ENCODE assay signal across 10 cellular contexts in the genomic region with DNA sequence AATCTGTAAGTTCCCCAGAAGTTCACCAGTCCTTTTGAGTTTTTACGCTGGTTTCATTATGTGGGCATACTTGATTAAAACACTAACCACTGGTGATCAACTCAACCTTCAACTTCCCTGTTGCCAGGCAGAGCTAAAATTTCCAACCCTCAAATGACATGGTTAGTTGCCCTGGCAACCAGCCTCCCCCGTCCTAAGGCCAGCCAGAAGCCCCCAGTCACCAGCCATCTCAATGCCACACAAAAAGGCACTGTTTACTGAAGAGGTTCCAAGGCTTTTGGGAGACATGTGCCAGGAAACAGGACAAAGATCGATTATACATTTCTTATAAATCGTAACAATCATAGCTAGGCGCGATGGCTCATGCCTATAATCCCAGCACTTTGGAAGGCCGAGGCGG. TPM values are rescaled to one million over a fixed set of nuclear protein-coding genes. Genes with fewer than 3 reads are reported as not detected.
DNase-seq lines count a peak whose midpoint lies in the region; ATAC-seq and TF ChIP-seq lines count a peak whose summit lies in the region.
"Had no signal": no experiment of that assay in that cellular context is flagged by ENCODE, and none has a peak within 500 bp of the region (broad histone marks: within the 10 kb centered on the region; RNA-seq: fewer than 3 reads in every experiment).

No MANE protein-coding gene starts in this region.

- ATAC-seq in stimulated activated naive CD8-positive, alpha-beta T cell treated with anti-CD3 and anti-CD28 coated beads, Interleukin-15, Interleukin-2, amounts not matched to agents 100 U/mL and 50 U/mL, for 24 hours: no peak
- ATAC-seq in natural killer cell treated with Interleukin-12 subunit alpha and Interleukin-12 subunit beta and Interleukin-15 and Interleukin-18, amount 100 ng/mL, for 72 hours: no peak
- ATAC-seq in HG02610 (IDR thresholded peaks at IDR 0.05; ENCODE audit: unreplicated experiment): no peak

- DNase-seq in stimulated activated naive CD8-positive, alpha-beta T cell treated with anti-CD3 and anti-CD28 coated beads, Interleukin-15, Interleukin-2, amounts not matched to agents 100 U/mL and 50 U/mL, for 24 hours: no peak
- DNase-seq in dorsolateral prefrontal cortex (peak in 5 of 10 donors; percentile 13 to 49 (median 27)), KG1 (lab: John Stamatoyannopoulos, UW) (no peak), CD14-positive monocyte (ENCODE audit: low spot score) (no peak), NCI-H446 treated with DMSO at 0.1 percent for 48 hours (lab: John Stamatoyannopoulos, UW) (no peak)
- DNase-seq in natural killer cell treated with Interleukin-12 subunit alpha and Interleukin-12 subunit beta and Interleukin-15 and Interleukin-18, amount 100 ng/mL, for 72 hours (ENCODE audit: low spot score): no peak
- DNase-seq: NCI-H748 treated with DMSO at 0.1 percent for 48 hours, WERI-Rb-1 had no signal

- peak overlapping the region; percentile 12 for H3K27ac Mint-ChIP-seq in stimulated activated naive CD8-positive, alpha-beta T cell treated with anti-CD3 and anti-CD28 coated beads, Interleukin-15, Interleukin-2, amounts not matched to agents 100 ng/mL and 50 ng/mL, for 24 hours
- H3K27ac Mint-ChIP-seq in natural killer cell treated with Interleukin-12 subunit alpha and Interleukin-12 subunit beta and Interleukin-15 and Interleukin-18, amount 100 ng/mL, for 72 hours: no peak overlapping the region
- H3K27ac Mint-ChIP-seq in CD14-positive monocyte: no peak overlapping the region

- intact Hi-C loops in dorsolateral prefrontal cortex (cut with DNase I) (no loop called here), CD14-positive monocyte (cut with micrococcal nuclease) (no loop called here)

- H3K4me1 Mint-ChIP-seq in stimulated activated naive CD8-positive, alpha-beta T cell treated with anti-CD3 and anti-CD28 coated beads, Interleukin-15, Interleukin-2, amounts not matched to agents 100 ng/mL and 50 ng/mL, for 24 hours (ENCODE audit: low read depth): peaks cover 25% of the 10 kb centered on the region
- peaks cover 26 to 29% of the 10 kb centered on the region in 2 donors for H3K4me1 Mint-ChIP-seq in natural killer cell treated with Interleukin-12 subunit alpha and Interleukin-12 subunit beta and Interleukin-15 and Interleukin-18, amount 100 ng/mL, for 72 hours (ENCODE audit: low read depth in 2 of 2)
- peaks cover 19% of the 10 kb centered on the region for H3K4me1 Mint-ChIP-seq in CD14-positive monocyte

- peaks cover 63% of the 10 kb centered on the region for H3K9me3 Mint-ChIP-seq in stimulated activated naive CD8-positive, alpha-beta T cell treated with anti-CD3 and anti-CD28 coated beads, Interleukin-15, Interleukin-2, amounts not matched to agents 100 ng/mL and 50 ng/mL, for 24 hours
- H3K9me3 Mint-ChIP-seq in natural killer cell treated with Interleukin-12 subunit alpha and Interleukin-12 subunit beta and Interleukin-15 and Interleukin-18, amount 100 ng/mL, for 72 hours: peaks cover 17% of the 10 kb centered on the region
- peaks cover 48 to 97% (median 89%) of the 10 kb centered on the region in 7 donors for H3K9me3 Mint-ChIP-seq in CD14-positive monocyte

- peak overlapping the region in 57 of 59 donors; percentile 5 to 95 (median 84) for H3K4me3 ChIP-seq in dorsolateral prefrontal cortex

- H3K36me3 Mint-ChIP-seq in stimulated activated naive CD8-positive, alpha-beta T cell treated with anti-CD3 and anti-CD28 coated beads, Interleukin-15, Interleukin-2, amounts not matched to agents 100 ng/mL and 50 ng/mL, for 24 hours (ENCODE audit: low read depth): peaks cover 88% of the 10 kb centered on the region
- H3K36me3 Mint-ChIP-seq in natural killer cell treated with Interleukin-12 subunit alpha and Interleukin-12 subunit beta and Interleukin-15 and Interleukin-18, amount 100 ng/mL, for 72 hours: peaks cover 72% of the 10 kb centered on the region
- peaks cover 38 to 52% of the 10 kb centered on the region in 2 donors for H3K36me3 Mint-ChIP-seq in CD14-positive monocyte

- H3K27me3 Mint-ChIP-seq in stimulated activated naive CD8-positive, alpha-beta T cell treated with anti-CD3 and anti-CD28 coated beads, Interleukin-15, Interleukin-2, amounts not matched to agents 100 ng/mL and 50 ng/mL, for 24 hours: peaks cover 16% of the 10 kb centered on the region
- peaks cover 5 to 13% of the 10 kb centered on the region in 2 donors for H3K27me3 Mint-ChIP-seq in natural killer cell treated with Interleukin-12 subunit alpha and Interleukin-12 subunit beta and Interleukin-15 and Interleukin-18, amount 100 ng/mL, for 72 hours
- H3K27me3 Mint-ChIP-seq in CD14-positive monocyte (ENCODE audit: low read depth in 3 of 3): peaks cover 3 to 19% (median 17%) of the 10 kb centered on the region in 3 donors

- peaks cover 0 to 11% (median 0%) of the 10 kb centered on the region in 45 donors for H3K27me3 ChIP-seq in dorsolateral prefrontal cortex

- H3K27ac ChIP-seq in dorsolateral prefrontal cortex: peak overlapping the region in 43 of 59 donors; percentile 22 to 95 (median 86)

- TF ChIP-seq CTCF in dorsolateral prefrontal cortex (IDR thresholded peaks at IDR 0.05 in 54 of 56, conservative IDR thresholded peaks at IDR 0.05 in 2 of 56; ENCODE audit: low read depth in 1 of 56, partially characterized antibody in 56 of 56) (no peak), CD14-positive monocyte (IDR thresholded peaks at IDR 0.05) (no peak)

- H3K4me3 Mint-ChIP-seq in stimulated activated naive CD8-positive, alpha-beta T cell treated with anti-CD3 and anti-CD28 coated beads, Interleukin-15, Interleukin-2, amounts not matched to agents 100 ng/mL and 50 ng/mL, for 24 hours: peak overlapping the region; percentile 96
- H3K4me3 Mint-ChIP-seq in natural killer cell treated with Interleukin-12 subunit alpha and Interleukin-12 subunit beta and Interleukin-15 and Interleukin-18, amount 100 ng/mL, for 72 hours: peak overlapping the region; percentile 92
- H3K4me3 Mint-ChIP-seq in CD14-positive monocyte: peak overlapping the region in 1 of 2 donors; percentile 100

RNA-seq across cellular contexts. Expression of a gene that starts 1.6 kb away (rescaled TPM):
- 10 to 100 TPM; 11.3 to 46.1 (median 21.5) TPM for total RNA-seq in dorsolateral prefrontal cortex
- 10 to 100 TPM; 10.0 to 14.0 TPM for total RNA-seq in natural killer cell treated with Interleukin-12 subunit alpha and Interleukin-12 subunit beta and Interleukin-15 and Interleukin-18, amount 100 ng/mL, for 72 hours
- polyA plus RNA-seq in CD14-positive monocyte: 1 to 10 TPM; 3.9 to 4.8 TPM

RNA-seq across cellular contexts. Expression of a gene that starts 15.4 kb away (rescaled TPM):
- 10 to 100 TPM; 18.9 to 73.4 (median 37.6) TPM for total RNA-seq in dorsolateral prefrontal cortex
- total RNA-seq in natural killer cell treated with Interleukin-12 subunit alpha and Interleukin-12 subunit beta and Interleukin-15 and Interleukin-18, amount 100 ng/mL, for 72 hours: 1 to 10 TPM; 8.1 to 9.8 TPM
- 1 to 10 TPM; 1.5 TPM for polyA plus RNA-seq in CD14-positive monocyte

RNA-seq across cellular contexts. Expression of a gene that starts 24.1 kb away (rescaled TPM):
- 10 to 100 TPM in 15 of 120 experiments, 1 to 10 TPM in 105; 3.2 to 14.0 (median 7.5) TPM for total RNA-seq in dorsolateral prefrontal cortex
- total RNA-seq in natural killer cell treated with Interleukin-12 subunit alpha and Interleukin-12 subunit beta and Interleukin-15 and Interleukin-18, amount 100 ng/mL, for 72 hours: 1 to 10 TPM; 4.8 to 6.0 TPM
- polyA plus RNA-seq in CD14-positive monocyte: 1 to 10 TPM in 1 of 2 donors, under 1 TPM in 1; 0.96 to 3.1 TPM
